13 cellular contexts compared by ENCODE assay signal in the genomic region with DNA sequence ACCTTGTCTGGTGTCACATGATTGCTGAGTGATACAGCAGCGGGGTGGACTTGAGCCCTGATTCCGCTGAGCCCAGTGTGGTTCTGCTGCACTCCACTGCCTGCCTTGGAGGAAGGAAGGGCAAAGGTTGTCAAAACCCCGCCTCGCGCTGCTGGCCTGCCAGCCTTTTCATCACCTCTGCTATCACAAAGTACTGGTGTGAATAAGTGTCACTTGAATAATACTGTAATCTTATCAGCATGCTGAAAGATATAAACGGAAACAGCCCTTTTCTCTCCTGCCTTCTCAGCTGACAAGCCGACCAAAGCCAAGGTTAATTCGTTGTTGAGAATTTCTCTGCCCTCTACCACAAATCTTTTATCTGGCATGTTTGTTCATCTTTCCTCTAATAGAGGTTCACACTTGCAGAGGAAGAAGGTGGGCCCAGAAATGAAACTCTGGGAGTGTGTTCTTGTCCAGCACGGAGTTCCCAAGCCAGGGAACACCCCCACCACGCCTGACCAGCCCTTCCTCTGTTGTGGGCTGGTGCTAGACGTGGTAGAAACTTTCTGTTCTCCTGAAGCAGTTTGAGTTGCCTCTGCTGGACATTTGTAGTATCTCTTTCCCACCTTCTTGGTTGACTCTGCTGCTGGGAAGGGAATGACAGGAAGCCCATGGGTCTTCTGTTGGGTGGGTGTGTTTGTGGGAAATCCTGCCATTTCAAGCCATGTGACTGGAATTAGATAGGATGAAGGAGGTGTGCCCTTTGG. TPM values are rescaled to one million over a fixed set of nuclear protein-coding genes. Genes with fewer than 3 reads are reported as not detected.
DNase-seq lines count a peak whose midpoint lies in the region; ATAC-seq, FAIRE-seq and TF ChIP-seq lines count a peak whose summit lies in the region.
"Had no signal": no experiment of that assay in that cellular context is flagged by ENCODE, and none has a peak within 500 bp of the region (broad histone marks: within the 10 kb centered on the region; RNA-seq: fewer than 3 reads in every experiment).

No MANE protein-coding gene starts in this region.

- peak; percentile 31 for DNase-seq in RCC 7860 (ENCODE audit: low spot score)
- DNase-seq in mesendoderm, result peak; percentile 96
- DNase-seq in type B pancreatic cell (ENCODE audit: extremely low spot score, unreplicated experiment), result no peak
- DNase-seq in activated CD8-positive, alpha-beta memory T cell treated with anti-CD3 and anti-CD28 coated beads, Interleukin-2, amount 10 ng/mL, durations not matched to agents 7 days and 5 days, result no peak
- no peak for DNase-seq in stimulated activated naive CD8-positive, alpha-beta T cell treated with anti-CD3 and anti-CD28 coated beads, Interleukin-15, amount 100 ng/mL, for 72 hours
- no peak for DNase-seq in activated T-cell treated with anti-CD3 and anti-CD28 coated beads for 4 hours
- DNase-seq in activated T-helper 2 cell treated with anti-CD3 and anti-CD28 coated beads, Interferon-gamma antibody, Interleukin-2, Interleukin-4, amounts not matched to agents 10 μg/mL and 5 μg/mL and 100 μg/mL, durations not matched to agents 14 hours and 24 hours and 36 hours (ENCODE audit: low spot score), result no peak
- DNase-seq: MG63, T1000 had no signal

- ATAC-seq in esophagus mucosa, result peak; percentile 33
- ATAC-seq in activated CD8-positive, alpha-beta memory T cell treated with anti-CD3 and anti-CD28 coated beads, Interleukin-2, amount 10 ng/mL, durations not matched to agents 7 days and 5 days, result no peak
- no peak for ATAC-seq in stimulated activated naive CD8-positive, alpha-beta T cell treated with anti-CD3 and anti-CD28 coated beads, Interleukin-15, amount 100 ng/mL, for 72 hours
- ATAC-seq: activated T-helper 17 cell treated with anti-CD3 and anti-CD28 coated beads, Interleukin-2, amount 50 U/mL, for 72 hours had no signal

- H3K27ac Mint-ChIP-seq in type B pancreatic cell, result peak overlapping the region; percentile 58
- no peak overlapping the region for H3K27ac Mint-ChIP-seq in activated CD8-positive, alpha-beta memory T cell treated with anti-CD3 and anti-CD28 coated beads, Interleukin-2, amount 10 ng/mL, durations not matched to agents 7 days and 5 days
- H3K27ac Mint-ChIP-seq in stimulated activated naive CD8-positive, alpha-beta T cell treated with anti-CD3 and anti-CD28 coated beads, Interleukin-15, amount 100 ng/mL, for 72 hours, result no peak overlapping the region
- H3K27ac Mint-ChIP-seq in activated T-helper 2 cell treated with anti-CD3 and anti-CD28 coated beads, Interferon-gamma antibody, Interleukin-2, Interleukin-4, amounts not matched to agents 10 μg/mL and 5 μg/mL and 100 μg/mL, durations not matched to agents 14 hours and 24 hours and 36 hours, result no peak overlapping the region
- H3K27ac Mint-ChIP-seq: activated T-helper 17 cell treated with anti-CD3 and anti-CD28 coated beads, Interleukin-2, amount 50 U/mL, for 72 hours; dendritic cell treated with granulocyte-macrophage colony-stimulating factor and Interleukin-4, amounts not matched to agents 40 ng/mL and 50 ng/mL, for 4 days had no signal

- H3K4me2 ChIP-seq in mesendoderm (ENCODE audit: low read length), result no peak overlapping the region

- H3K79me1 ChIP-seq in mesendoderm (ENCODE audit: low read length), result no peaks in the 10 kb centered on the region

- CTCF ChIA-PET in activated CD8-positive, alpha-beta memory T cell treated with anti-CD3 and anti-CD28 coated beads, Interleukin-2, amount 10 ng/mL, durations not matched to agents 7 days and 5 days (lab: Charles Lee), result no interaction called here

- H3K4me1 ChIP-seq in mesendoderm (ENCODE audit: control insufficient read depth, low read depth, low read length), result peaks cover 7% of the 10 kb centered on the region

- intact Hi-C loops in activated T-helper 2 cell treated with anti-CD3 and anti-CD28 coated beads, Interferon-gamma antibody, Interleukin-2, Interleukin-4, amounts not matched to agents 10 μg/mL and 5 μg/mL and 100 μg/mL, durations not matched to agents 14 hours and 24 hours and 36 hours (cut with micrococcal nuclease), result no loop called here

- H3K4me3 ChIP-seq in mesendoderm (ENCODE audit: low read length), result no peak overlapping the region
- H3K4me3 ChIP-seq: MG63, prostate gland had no signal

- peak overlapping the region; percentile 4 for H3K4me3 Mint-ChIP-seq in type B pancreatic cell
- no peak overlapping the region for H3K4me3 Mint-ChIP-seq in activated CD8-positive, alpha-beta memory T cell treated with anti-CD3 and anti-CD28 coated beads, Interleukin-2, amount 10 ng/mL, durations not matched to agents 7 days and 5 days
- no peak overlapping the region for H3K4me3 Mint-ChIP-seq in stimulated activated naive CD8-positive, alpha-beta T cell treated with anti-CD3 and anti-CD28 coated beads, Interleukin-15, amount 100 ng/mL, for 72 hours
- H3K4me3 Mint-ChIP-seq in activated T-helper 2 cell treated with anti-CD3 and anti-CD28 coated beads, Interferon-gamma antibody, Interleukin-2, Interleukin-4, amounts not matched to agents 10 μg/mL and 5 μg/mL and 100 μg/mL, durations not matched to agents 14 hours and 24 hours and 36 hours (ENCODE audit: low read depth), result no peak overlapping the region
- H3K4me3 Mint-ChIP-seq: activated T-helper 17 cell treated with anti-CD3 and anti-CD28 coated beads, Interleukin-2, amount 50 U/mL, for 72 hours; dendritic cell treated with granulocyte-macrophage colony-stimulating factor and Interleukin-4, amounts not matched to agents 40 ng/mL and 50 ng/mL, for 4 days had no signal

- H3K18ac ChIP-seq in mesendoderm (ENCODE audit: low read length), result no peak overlapping the region

- no peaks in the 10 kb centered on the region for H3K27me3 ChIP-seq in mesendoderm (ENCODE audit: insufficient read depth, low read length, poor library complexity)
- H3K27me3 ChIP-seq: MG63 had no signal

- WGBS in mesendoderm (ENCODE audit: extremely low coverage, insufficient coverage, low lambda C conversion rate), result no CpG with 5 or more reads among the region's 11 CpGs

- peaks cover 20% of the 10 kb centered on the region for H3K36me3 Mint-ChIP-seq in type B pancreatic cell
- no peaks in the 10 kb centered on the region for H3K36me3 Mint-ChIP-seq in activated CD8-positive, alpha-beta memory T cell treated with anti-CD3 and anti-CD28 coated beads, Interleukin-2, amount 10 ng/mL, durations not matched to agents 7 days and 5 days
- H3K36me3 Mint-ChIP-seq in activated T-helper 2 cell treated with anti-CD3 and anti-CD28 coated beads, Interferon-gamma antibody, Interleukin-2, Interleukin-4, amounts not matched to agents 10 μg/mL and 5 μg/mL and 100 μg/mL, durations not matched to agents 14 hours and 24 hours and 36 hours (ENCODE audit: low read depth), result no peaks in the 10 kb centered on the region

- peak; percentile 35 for TF ChIP-seq CTCF in type B pancreatic cell (conservative IDR thresholded peaks at IDR 0.05)

- no peaks in the 10 kb centered on the region for H3K79me2 ChIP-seq in mesendoderm (ENCODE audit: control insufficient read depth, insufficient read depth, low read length)

- H2AK5ac ChIP-seq in mesendoderm (ENCODE audit: low read length), result no peak overlapping the region

- H2BK5ac ChIP-seq in mesendoderm (ENCODE audit: low read length), result no peak overlapping the region

- no peak overlapping the region for H4K5ac ChIP-seq in mesendoderm (ENCODE audit: low read length)

- no peak overlapping the region for H3K9ac ChIP-seq in mesendoderm (ENCODE audit: low read length)

- no peak overlapping the region for H2BK120ac ChIP-seq in mesendoderm (ENCODE audit: low read depth, low read length)

- H4K8ac ChIP-seq in mesendoderm (ENCODE audit: low read depth, low read length), result no peak overlapping the region

- H3K56ac ChIP-seq in mesendoderm (ENCODE audit: low read length), result no peak overlapping the region

- H3K27me3 Mint-ChIP-seq in type B pancreatic cell, result no peaks in the 10 kb centered on the region
- peaks cover 21% of the 10 kb centered on the region for H3K27me3 Mint-ChIP-seq in activated CD8-positive, alpha-beta memory T cell treated with anti-CD3 and anti-CD28 coated beads, Interleukin-2, amount 10 ng/mL, durations not matched to agents 7 days and 5 days
- H3K27me3 Mint-ChIP-seq in stimulated activated naive CD8-positive, alpha-beta T cell treated with anti-CD3 and anti-CD28 coated beads, Interleukin-15, amount 100 ng/mL, for 72 hours, result no peaks in the 10 kb centered on the region
- peaks cover 14% of the 10 kb centered on the region for H3K27me3 Mint-ChIP-seq in activated T-helper 2 cell treated with anti-CD3 and anti-CD28 coated beads, Interferon-gamma antibody, Interleukin-2, Interleukin-4, amounts not matched to agents 10 μg/mL and 5 μg/mL and 100 μg/mL, durations not matched to agents 14 hours and 24 hours and 36 hours (ENCODE audit: low read depth)
- H3K27me3 Mint-ChIP-seq: dendritic cell treated with granulocyte-macrophage colony-stimulating factor and Interleukin-4, amounts not matched to agents 40 ng/mL and 50 ng/mL, for 4 days had no signal

- H3K36me3 ChIP-seq in mesendoderm (ENCODE audit: control insufficient read depth, insufficient read depth, low read length), result no peaks in the 10 kb centered on the region
- H3K36me3 ChIP-seq: MG63, prostate gland had no signal

- H3K9me3 Mint-ChIP-seq in type B pancreatic cell, result no peaks in the 10 kb centered on the region
- H3K9me3 Mint-ChIP-seq in activated CD8-positive, alpha-beta memory T cell treated with anti-CD3 and anti-CD28 coated beads, Interleukin-2, amount 10 ng/mL, durations not matched to agents 7 days and 5 days (ENCODE audit: low read depth), result no peaks in the 10 kb centered on the region
- H3K9me3 Mint-ChIP-seq in stimulated activated naive CD8-positive, alpha-beta T cell treated with anti-CD3 and anti-CD28 coated beads, Interleukin-15, amount 100 ng/mL, for 72 hours, result no peaks in the 10 kb centered on the region
- no peaks in the 10 kb centered on the region for H3K9me3 Mint-ChIP-seq in activated T-helper 2 cell treated with anti-CD3 and anti-CD28 coated beads, Interferon-gamma antibody, Interleukin-2, Interleukin-4, amounts not matched to agents 10 μg/mL and 5 μg/mL and 100 μg/mL, durations not matched to agents 14 hours and 24 hours and 36 hours
- H3K9me3 Mint-ChIP-seq: activated T-helper 17 cell treated with anti-CD3 and anti-CD28 coated beads, Interleukin-2, amount 50 U/mL, for 72 hours; dendritic cell treated with granulocyte-macrophage colony-stimulating factor and Interleukin-4, amounts not matched to agents 40 ng/mL and 50 ng/mL, for 4 days had no signal

- peak overlapping the region; percentile 41 for H3K27ac ChIP-seq in mesendoderm (ENCODE audit: low read depth, low read length)

- no peak for FAIRE-seq in RCC 7860 (lab: Jason Lieb, UNC)

- no peak overlapping the region for H3K4ac ChIP-seq in mesendoderm (ENCODE audit: low read depth, low read length)

- H2BK15ac ChIP-seq in mesendoderm (replicated peaks; ENCODE audit: low read depth), result no peak overlapping the region

- H3K4me1 Mint-ChIP-seq in type B pancreatic cell (ENCODE audit: unreplicated experiment), result peaks cover 28% of the 10 kb centered on the region
- H3K4me1 Mint-ChIP-seq in activated CD8-positive, alpha-beta memory T cell treated with anti-CD3 and anti-CD28 coated beads, Interleukin-2, amount 10 ng/mL, durations not matched to agents 7 days and 5 days, result no peaks in the 10 kb centered on the region
- H3K4me1 Mint-ChIP-seq in stimulated activated naive CD8-positive, alpha-beta T cell treated with anti-CD3 and anti-CD28 coated beads, Interleukin-15, amount 100 ng/mL, for 72 hours, result no peaks in the 10 kb centered on the region
- H3K4me1 Mint-ChIP-seq in activated T-helper 2 cell treated with anti-CD3 and anti-CD28 coated beads, Interferon-gamma antibody, Interleukin-2, Interleukin-4, amounts not matched to agents 10 μg/mL and 5 μg/mL and 100 μg/mL, durations not matched to agents 14 hours and 24 hours and 36 hours (ENCODE audit: low read depth), result no peaks in the 10 kb centered on the region

- H3K23ac ChIP-seq in mesendoderm (ENCODE audit: low read length), result no peak overlapping the region

RNA-seq across cellular contexts. Expression of a gene that starts 21.5 kb away (rescaled TPM):
- 5.9 TPM for total RNA-seq in esophagus mucosa
- 10.2 TPM for polyA plus RNA-seq in mesendoderm (2013, experiment 1 of 2)
- 10.5 TPM for polyA plus RNA-seq in mesendoderm (2013, experiment 2 of 2)
- total RNA-seq in type B pancreatic cell (ENCODE audit: low replicate concordance), result 23.1 and 78.0 TPM in 2 replicates
- total RNA-seq in activated CD8-positive, alpha-beta memory T cell treated with anti-CD3 and anti-CD28 coated beads, Interleukin-2, amount 10 ng/mL, durations not matched to agents 7 days and 5 days, result under 1 TPM; 0.12 to 0.14 TPM
- 0.07 TPM in 2 replicates for total RNA-seq in activated T-helper 2 cell treated with anti-CD3 and anti-CD28 coated beads, Interferon-gamma antibody, Interleukin-2, Interleukin-4, amounts not matched to agents 10 μg/mL and 5 μg/mL and 100 μg/mL, durations not matched to agents 14 hours and 24 hours and 36 hours

Comparison
In these comparisons a context has a peak if more than half of its experiments do, and no peak if none do; other contexts are left out.
1. DNase-seq: peak in RCC 7860 (single experiment) and mesendoderm (single experiment); none in type B pancreatic cell (single experiment), activated CD8-positive, alpha-beta memory T cell treated with anti-CD3 and anti-CD28 coated beads, Interleukin-2, amount 10 ng/mL, durations not matched to agents 7 days and 5 days (single experiment), stimulated activated naive CD8-positive, alpha-beta T cell treated with anti-CD3 and anti-CD28 coated beads, Interleukin-15, amount 100 ng/mL, for 72 hours (0 of 2), activated T-cell treated with anti-CD3 and anti-CD28 coated beads for 4 hours (single experiment) and activated T-helper 2 cell treated with anti-CD3 and anti-CD28 coated beads, Interferon-gamma antibody, Interleukin-2, Interleukin-4, amounts not matched to agents 10 μg/mL and 5 μg/mL and 100 μg/mL, durations not matched to agents 14 hours and 24 hours and 36 hours (single experiment).